ENCODE assay signal across 31 cellular contexts in the genomic region with DNA sequence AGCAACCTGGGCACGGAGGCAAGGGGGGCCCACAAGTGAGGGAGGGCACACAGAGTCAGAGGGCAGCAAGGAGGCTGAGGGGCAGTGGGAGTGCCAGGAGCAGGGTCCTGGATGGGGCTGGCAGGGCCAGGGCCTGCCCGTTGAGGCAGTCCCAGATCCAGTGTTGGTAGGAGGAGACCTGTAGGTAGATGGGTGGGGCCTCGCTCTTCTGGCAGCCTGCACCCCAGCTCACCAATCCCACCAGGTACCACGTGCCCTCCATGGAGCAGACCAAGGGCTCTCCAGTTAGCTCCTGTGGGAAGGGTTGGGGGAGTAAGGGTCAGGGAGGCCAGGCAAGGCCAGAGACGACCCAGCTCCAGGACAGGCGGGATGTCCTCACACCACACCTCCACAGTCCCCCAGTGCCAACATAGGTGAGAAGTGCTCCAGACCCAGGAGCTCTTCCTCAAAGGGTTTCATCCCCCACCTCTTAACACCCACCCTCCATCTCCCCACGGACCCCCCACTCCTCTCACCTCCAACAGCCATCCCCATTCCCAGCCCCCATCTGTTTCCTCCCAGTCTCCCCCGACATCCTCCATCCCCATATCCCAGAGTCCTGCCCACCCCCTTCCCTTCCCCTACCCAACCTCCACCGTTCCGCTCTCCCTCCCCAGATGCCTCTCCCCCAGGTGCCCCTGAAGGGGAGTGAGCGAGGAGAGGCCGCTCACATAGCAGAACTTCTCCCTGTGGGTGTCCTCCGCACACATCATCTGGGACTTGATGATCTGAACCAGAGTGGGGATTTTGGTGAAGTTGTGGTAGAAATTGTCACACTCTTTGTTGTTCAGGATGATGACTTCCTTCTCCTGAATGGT. TPM values are rescaled to one million over a fixed set of nuclear protein-coding genes. Genes with fewer than 3 reads are reported as not detected.
DNase-seq lines count a peak whose midpoint lies in the region; ATAC-seq, FAIRE-seq and TF ChIP-seq lines count a peak whose summit lies in the region.
"Had no signal": no experiment of that assay in that cellular context is flagged by ENCODE, and none has a peak within 500 bp of the region (broad histone marks: within the 10 kb centered on the region; RNA-seq: fewer than 3 reads in every experiment).

No MANE protein-coding gene starts in this region.

- in situ Hi-C loops in ACHN (cut with HindIII; ENCODE audit: low pct_ligation_motif_present, low pct_unique_long_range_greater_than_20kb, low sequenced_read_pairs): no loop called here

- DNase-seq in activated CD4-positive, alpha-beta T cell treated with anti-CD3 and anti-CD28 coated beads for 36 hours: peak; percentile 2
- no peak for DNase-seq in activated CD4-positive, alpha-beta T cell treated with anti-CD3 and anti-CD28 coated beads, Interleukin-2, amount 10 ng/mL, durations not matched to agents 24 days and 14 days
- peak; percentile 8 to 15 for DNase-seq in frontal cortex (ENCODE audit: low spot score in 2 of 2)
- peak; percentile 33 for DNase-seq in sigmoid colon
- no peak for DNase-seq in ACHN
- DNase-seq in occipital lobe (lab: John Stamatoyannopoulos, UW): no peak
- DNase-seq: activated CD4-positive, alpha-beta T cell treated with anti-CD3 and anti-CD28 coated beads, Interleukin-2, amount 50 U/mL, for 1 hour; activated gamma-delta T cell; HFFc6; Karpas-422; mucosa of descending colon; NCI-H1417 treated with DMSO at 0.1 percent for 48 hours; NCI-H2081 treated with DMSO at 0.1 percent for 48 hours; NCI-H345; NCI-H82; nephron progenitor cell; SK-N-SH; stimulated activated CD4-positive, alpha-beta T cell treated with anti-CD3 and anti-CD28 coated beads, Interleukin-12 subunit alpha, Interleukin-12 subunit beta, amount 100 ng/mL, for 4 hours; stimulated activated CD4-positive, alpha-beta T cell treated with anti-CD3 and anti-CD28 coated beads, Interleukin-4, amount 100 ng/mL, for 1 hour had no signal

- H3K27me3 Mint-ChIP-seq in activated CD4-positive, alpha-beta T cell treated with anti-CD3 and anti-CD28 coated beads for 36 hours: no peaks in the 10 kb centered on the region
- no peaks in the 10 kb centered on the region for H3K27me3 Mint-ChIP-seq in activated CD4-positive, alpha-beta T cell treated with anti-CD3 and anti-CD28 coated beads, Interleukin-2, amount 10 ng/mL, durations not matched to agents 24 days and 14 days

- no peak for FAIRE-seq in frontal cortex (lab: Jason Lieb, UNC)
- FAIRE-seq: islet of Langerhans had no signal

- no peak overlapping the region for H3K9ac ChIP-seq in BLaER1 treated with 17β-estradiol and CSF1 and Interleukin-3, amounts not matched to agents 10 nM and 100 nM
- H3K9ac ChIP-seq: parathyroid adenoma, SK-N-SH had no signal

- no peak for TF ChIP-seq POLR2A in sigmoid colon (IDR thresholded peaks at IDR 0.05)

- POLR2A ChIA-PET in activated CD4-positive, alpha-beta T cell treated with anti-CD3 and anti-CD28 coated beads for 36 hours (lab: Charles Lee): no interaction called here

- intact Hi-C loops in activated CD4-positive, alpha-beta T cell treated with anti-CD3 and anti-CD28 coated beads for 36 hours (cut with DNase I, micrococcal nuclease): no loop called here
- intact Hi-C loops in activated CD4-positive, alpha-beta T cell treated with anti-CD3 and anti-CD28 coated beads, Interleukin-2, amount 10 ng/mL, durations not matched to agents 24 days and 14 days (cut with micrococcal nuclease): no loop called here
- intact Hi-C loops in sigmoid colon (cut with DNase I): no loop called here

- TF ChIP-seq CTCF in sigmoid colon (IDR thresholded peaks at IDR 0.05): no peak

- 86 to 91% methylated on average over 13 of the region's 13 CpGs for WGBS in sigmoid colon, 2 donors

- no peaks in the 10 kb centered on the region for H3K9me3 ChIP-seq in BLaER1 treated with 17β-estradiol and CSF1 and Interleukin-3, amounts not matched to agents 10 nM and 100 nM (replicated peaks in 1 of 11)
- no peaks in the 10 kb centered on the region for H3K9me3 ChIP-seq in sigmoid colon
- H3K9me3 ChIP-seq: mucosa of descending colon, SK-N-SH had no signal

- H3K4me2 ChIP-seq in BLaER1 treated with 17β-estradiol and CSF1 and Interleukin-3, amounts not matched to agents 10 nM and 100 nM: peak overlapping the region in 10 of 11 experiments; percentile 0 to 71 (median 60); a peak in 17 of 22 replicates
- H3K4me2 ChIP-seq: SK-N-SH had no signal

- H3K27ac ChIP-seq in BLaER1 treated with 17β-estradiol and CSF1 and Interleukin-3, amounts not matched to agents 10 nM and 100 nM: peak overlapping the region in 1 of 11 experiments; percentile 35; a peak in 1 of 22 replicates
- no peak overlapping the region for H3K27ac ChIP-seq in sigmoid colon
- H3K27ac ChIP-seq: HL-60, parathyroid adenoma, RWPE1 had no signal

- no peak for TF ChIP-seq EP300 in sigmoid colon (IDR thresholded peaks at IDR 0.05)

- H4K20me1 ChIP-seq in BLaER1 treated with 17β-estradiol and CSF1 and Interleukin-3, amounts not matched to agents 10 nM and 100 nM: peaks cover 0 to 5% (median 0%) of the 10 kb centered on the region in 11 experiments; a peak in 4 of 22 replicates

- no peak overlapping the region for H3K27ac Mint-ChIP-seq in activated CD4-positive, alpha-beta T cell treated with anti-CD3 and anti-CD28 coated beads for 36 hours
- H3K27ac Mint-ChIP-seq in activated CD4-positive, alpha-beta T cell treated with anti-CD3 and anti-CD28 coated beads, Interleukin-2, amount 10 ng/mL, durations not matched to agents 24 days and 14 days: no peak overlapping the region
- H3K27ac Mint-ChIP-seq: CD8-positive, alpha-beta T cell; HFFc6; nephron progenitor cell; T-helper 17 cell had no signal

- no peaks in the 10 kb centered on the region for H3K9me3 Mint-ChIP-seq in activated CD4-positive, alpha-beta T cell treated with anti-CD3 and anti-CD28 coated beads for 36 hours (ENCODE audit: low read depth)
- H3K9me3 Mint-ChIP-seq in activated CD4-positive, alpha-beta T cell treated with anti-CD3 and anti-CD28 coated beads, Interleukin-2, amount 10 ng/mL, durations not matched to agents 24 days and 14 days: no peaks in the 10 kb centered on the region
- H3K9me3 Mint-ChIP-seq: CD8-positive, alpha-beta T cell; HFFc6; nephron progenitor cell had no signal

- no peaks in the 10 kb centered on the region for H3K27me3 ChIP-seq in BLaER1 treated with 17β-estradiol and CSF1 and Interleukin-3, amounts not matched to agents 10 nM and 100 nM
- peaks cover under 1 to 6% (median 1%) of the 10 kb centered on the region in 3 donors for H3K27me3 ChIP-seq in sigmoid colon

- H3K4me1 Mint-ChIP-seq in activated CD4-positive, alpha-beta T cell treated with anti-CD3 and anti-CD28 coated beads for 36 hours: no peaks in the 10 kb centered on the region
- H3K4me1 Mint-ChIP-seq in activated CD4-positive, alpha-beta T cell treated with anti-CD3 and anti-CD28 coated beads, Interleukin-2, amount 10 ng/mL, durations not matched to agents 24 days and 14 days: no peaks in the 10 kb centered on the region

- H3K4me1 ChIP-seq in BLaER1 treated with 17β-estradiol and CSF1 and Interleukin-3, amounts not matched to agents 10 nM and 100 nM: peaks cover 22 to 54% (median 39%) of the 10 kb centered on the region in 10 experiments; a peak in 19 of 20 replicates
- no peaks in the 10 kb centered on the region for H3K4me1 ChIP-seq in sigmoid colon
- H3K4me1 ChIP-seq: parathyroid adenoma had no signal

- H3K4me3 ChIP-seq in BLaER1 treated with 17β-estradiol and CSF1 and Interleukin-3, amounts not matched to agents 10 nM and 100 nM: no peak overlapping the region
- H3K4me3 ChIP-seq in sigmoid colon: no peak overlapping the region
- H3K4me3 ChIP-seq: lung, mucosa of descending colon had no signal

- H3K4me3 Mint-ChIP-seq in activated CD4-positive, alpha-beta T cell treated with anti-CD3 and anti-CD28 coated beads for 36 hours: no peak overlapping the region
- H3K4me3 Mint-ChIP-seq in activated CD4-positive, alpha-beta T cell treated with anti-CD3 and anti-CD28 coated beads, Interleukin-2, amount 10 ng/mL, durations not matched to agents 24 days and 14 days: no peak overlapping the region
- H3K4me3 Mint-ChIP-seq: CD8-positive, alpha-beta T cell; HFFc6; nephron progenitor cell; T-helper 17 cell had no signal

- no peak for ATAC-seq in activated CD4-positive, alpha-beta T cell treated with anti-CD3 and anti-CD28 coated beads for 36 hours
- no peak for ATAC-seq in HG03432 (IDR thresholded peaks at IDR 0.05; ENCODE audit: unreplicated experiment)
- ATAC-seq: CD8-positive, alpha-beta T cell; mucosa of descending colon; right cardiac atrium; T-helper 17 cell had no signal

- no peaks in the 10 kb centered on the region for H3K36me3 Mint-ChIP-seq in activated CD4-positive, alpha-beta T cell treated with anti-CD3 and anti-CD28 coated beads for 36 hours (ENCODE audit: low read depth)
- no peaks in the 10 kb centered on the region for H3K36me3 Mint-ChIP-seq in activated CD4-positive, alpha-beta T cell treated with anti-CD3 and anti-CD28 coated beads, Interleukin-2, amount 10 ng/mL, durations not matched to agents 24 days and 14 days (ENCODE audit: low read depth)

- no peaks in the 10 kb centered on the region; a peak in 1 of 22 replicates for H3K36me3 ChIP-seq in BLaER1 treated with 17β-estradiol and CSF1 and Interleukin-3, amounts not matched to agents 10 nM and 100 nM
- no peaks in the 10 kb centered on the region for H3K36me3 ChIP-seq in sigmoid colon

- CTCF ChIA-PET in activated CD4-positive, alpha-beta T cell treated with anti-CD3 and anti-CD28 coated beads for 36 hours (lab: Charles Lee): no interaction called here

RNA-seq across cellular contexts. Expression of a gene that starts 5.2 kb away (rescaled TPM):
- total RNA-seq in activated CD4-positive, alpha-beta T cell treated with anti-CD3 and anti-CD28 coated beads for 36 hours: not detected
- not detected in 2 replicates for total RNA-seq in activated CD4-positive, alpha-beta T cell treated with anti-CD3 and anti-CD28 coated beads, Interleukin-2, amount 10 ng/mL, durations not matched to agents 24 days and 14 days
- total RNA-seq in frontal cortex (not detected), sigmoid colon (1 to 10 TPM in 1 of 4 donors, under 1 TPM in 2, not detected in 1; 0.16 to 1.1 (median 0.81) TPM), occipital lobe (0.31 TPM)
- polyA plus RNA-seq in sigmoid colon: under 1 TPM in 1 of 3 donors, not detected in 2; 0.03 TPM
- total RNA-seq: A172; CD8-positive, alpha-beta T cell; dermis microvascular lymphatic vessel endothelial cell; HFFc6; T-helper 17 cell had no signal
- polyA plus RNA-seq: SK-N-SH had no signal

RNA-seq across cellular contexts. Expression of a gene that starts 11.2 kb away (rescaled TPM):
- 1 to 10 TPM; 1.5 to 1.6 TPM for total RNA-seq in activated CD4-positive, alpha-beta T cell treated with anti-CD3 and anti-CD28 coated beads for 36 hours
- total RNA-seq in activated CD4-positive, alpha-beta T cell treated with anti-CD3 and anti-CD28 coated beads, Interleukin-2, amount 10 ng/mL, durations not matched to agents 24 days and 14 days: 0.19 TPM in 1 of 2 replicates, not detected in the other
- 1.2 TPM for total RNA-seq in frontal cortex
- 1 to 10 TPM in 2 of 4 donors, under 1 TPM in 1, not detected in 1; 0.81 to 1.8 (median 1.8) TPM for total RNA-seq in sigmoid colon
- under 1 TPM in 1 of 3 donors, not detected in 2; 0.63 TPM for polyA plus RNA-seq in sigmoid colon
- 2.5 TPM for total RNA-seq in occipital lobe
- total RNA-seq: A172, HFFc6 had no signal

RNA-seq across cellular contexts. Expression of a gene that starts 18.9 kb away (rescaled TPM):
- total RNA-seq in activated CD4-positive, alpha-beta T cell treated with anti-CD3 and anti-CD28 coated beads for 36 hours: 1 to 10 TPM; 3.2 to 3.3 TPM
- 0.47 and 0.99 TPM in 2 replicates for total RNA-seq in activated CD4-positive, alpha-beta T cell treated with anti-CD3 and anti-CD28 coated beads, Interleukin-2, amount 10 ng/mL, durations not matched to agents 24 days and 14 days
- total RNA-seq in frontal cortex: 1.2 TPM
- total RNA-seq in sigmoid colon: 10 to 100 TPM in 1 of 4 donors, 1 to 10 TPM in 3; 3.9 to 10.5 (median 4.3) TPM
- polyA plus RNA-seq in sigmoid colon: 10 to 100 TPM in 1 of 3 donors, 1 to 10 TPM in 2; 5.4 to 35.0 (median 6.0) TPM
- 3.9 TPM for total RNA-seq in occipital lobe

Comparison
In these comparisons a context has a peak if more than half of its experiments do, and no peak if none do; other contexts are left out.
1. DNase-seq: peak in activated CD4-positive, alpha-beta T cell treated with anti-CD3 and anti-CD28 coated beads for 36 hours (single experiment), frontal cortex (2 of 2) and sigmoid colon (single experiment); none in activated CD4-positive, alpha-beta T cell treated with anti-CD3 and anti-CD28 coated beads, Interleukin-2, amount 10 ng/mL, durations not matched to agents 24 days and 14 days (single experiment), ACHN (single experiment) and occipital lobe (single experiment).